ENCODE assay signal across 13 cellular contexts in the genomic region with DNA sequence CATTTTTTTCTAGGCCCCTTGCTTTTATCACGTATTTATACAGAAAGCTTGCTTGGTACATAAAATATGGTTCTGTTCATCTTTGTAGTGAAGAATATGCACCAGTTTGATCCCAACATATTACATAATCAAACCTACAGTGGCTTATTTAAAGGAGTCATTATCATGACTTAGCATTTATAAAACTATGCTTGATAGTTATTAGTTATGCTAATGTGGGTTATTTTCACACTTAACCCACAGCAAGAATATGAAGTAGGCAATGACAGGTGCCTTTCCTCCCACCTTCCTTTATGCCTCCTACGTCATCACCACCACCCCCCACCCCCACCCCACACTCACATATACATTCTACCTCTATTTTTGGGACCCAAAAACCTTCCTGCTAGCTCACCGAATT. TPM values are rescaled to one million over a fixed set of nuclear protein-coding genes. Genes with fewer than 3 reads are reported as not detected.
DNase-seq lines count a peak whose midpoint lies in the region; ATAC-seq and TF ChIP-seq lines count a peak whose summit lies in the region.
"Had no signal": no experiment of that assay in that cellular context is flagged by ENCODE, and none has a peak within 500 bp of the region (broad histone marks: within the 10 kb centered on the region; RNA-seq: fewer than 3 reads in every experiment).

No MANE protein-coding gene starts in this region.

- TF ChIP-seq CTCF in A673 (conservative IDR thresholded peaks at IDR 0.05; ENCODE audit: low read depth, low read length) (no peak), GM23338 (conservative IDR thresholded peaks at IDR 0.05; ENCODE audit: low read depth in 2 of 2) (no peak)

- H3K27me3 Mint-ChIP-seq in GM23338 (ENCODE audit: insufficient read depth, low read depth, poor library complexity) (peaks cover 4% of the 10 kb centered on the region), naive B cell (no peaks in the 10 kb centered on the region)
- H3K27me3 Mint-ChIP-seq in activated naive CD8-positive, alpha-beta T cell treated with anti-CD3 and anti-CD28 coated beads, Interleukin-2, amount 50 U/mL, for 24 hours = no peaks in the 10 kb centered on the region
- H3K27me3 Mint-ChIP-seq: type B pancreatic cell had no signal

- H3K4me1 Mint-ChIP-seq in GM23338 (peaks cover 32% of the 10 kb centered on the region), naive B cell (peaks cover 77 to 95% (median 84%) of the 10 kb centered on the region in 3 donors)
- peaks cover 90% of the 10 kb centered on the region for H3K4me1 Mint-ChIP-seq in activated naive CD8-positive, alpha-beta T cell treated with anti-CD3 and anti-CD28 coated beads, Interleukin-2, amount 50 U/mL, for 24 hours

- ATAC-seq in GM23338 (no peak), naive B cell (ENCODE audit: low read depth in 2 of 2) (no peak)
- no peak for ATAC-seq in activated naive CD8-positive, alpha-beta T cell treated with anti-CD3 and anti-CD28 coated beads, Interleukin-2, amount 50 U/mL, for 24 hours

- H3K36me3 ChIP-seq in A673 (ENCODE audit: insufficient read depth, low read length, poor library complexity, severe bottlenecking) (peaks cover 41% of the 10 kb centered on the region), GM23338 (ENCODE audit: insufficient read depth) (peaks cover 48% of the 10 kb centered on the region)

- H3K4me3 Mint-ChIP-seq in GM23338 (no peak overlapping the region), naive B cell (peak overlapping the region; percentile 5 to 91 (median 68))
- H3K4me3 Mint-ChIP-seq in activated naive CD8-positive, alpha-beta T cell treated with anti-CD3 and anti-CD28 coated beads, Interleukin-2, amount 50 U/mL, for 24 hours = peak overlapping the region; percentile 66
- H3K4me3 Mint-ChIP-seq: type B pancreatic cell had no signal

- peaks cover 22% of the 10 kb centered on the region for H4K20me1 ChIP-seq in GM23338 (replicated peaks; ENCODE audit: insufficient read depth)

- H3K4me1 ChIP-seq in A673 (ENCODE audit: insufficient read depth, low read length, poor library complexity, severe bottlenecking) (peaks cover 30% of the 10 kb centered on the region), GM23338 (ENCODE audit: insufficient read depth) (peaks cover 21% of the 10 kb centered on the region)

- H3K9me2 ChIP-seq in GM23338 (ENCODE audit: insufficient read depth) = no peaks in the 10 kb centered on the region

- H3K4me2 ChIP-seq in GM23338 = no peak overlapping the region

- H3K36me3 Mint-ChIP-seq in GM23338 (ENCODE audit: low read depth) = peaks cover 49% of the 10 kb centered on the region
- peaks cover 81% of the 10 kb centered on the region for H3K36me3 Mint-ChIP-seq in activated naive CD8-positive, alpha-beta T cell treated with anti-CD3 and anti-CD28 coated beads, Interleukin-2, amount 50 U/mL, for 24 hours (ENCODE audit: low read depth)
- peaks cover 11 to 25% of the 10 kb centered on the region in 2 donors for H3K36me3 Mint-ChIP-seq in naive B cell

- CTCF ChIA-PET in A673 (lab: Charles Lee) = interaction anchor here (1.4 kb wide), 1 partner anchor 278 kb away, joined by 10 read pairs; no protein-coding TSS in a partner anchor

- BruUV-seq in A673 (replicated peaks; lab: Mats Ljungman, UMichigan) = no TSS peak

- DNase-seq in A673 (ENCODE audit: low spot score) (no peak), GM23338 (ENCODE audit: low spot score) (no peak), naive B cell (no peak), NCI-H526 (lab: John Stamatoyannopoulos, UW) (no peak), AG08396 (ENCODE audit: low spot score) (no peak), DMS79 (lab: John Stamatoyannopoulos, UW) (no peak)
- DNase-seq in activated naive CD8-positive, alpha-beta T cell treated with anti-CD3 and anti-CD28 coated beads, Interleukin-2, amount 50 U/mL, for 24 hours = no peak
- no peak for DNase-seq in stimulated activated CD4-positive, alpha-beta T cell treated with anti-CD3 and anti-CD28 coated beads, Interleukin-2, amount 100 ng/mL, for 24 hours
- DNase-seq: Caco-2; mesendoderm; NCI-H1092 treated with DMSO at 0.1 percent for 48 hours; stimulated activated CD4-positive, alpha-beta T cell treated with anti-CD3 and anti-CD28 coated beads, Interleukin-15, amount 100 ng/mL, for 24 hours had no signal

- peak overlapping the region; percentile 66; the same call in 1 of the 2 replicates for H3K27ac Mint-ChIP-seq in GM23338
- H3K27ac Mint-ChIP-seq in activated naive CD8-positive, alpha-beta T cell treated with anti-CD3 and anti-CD28 coated beads, Interleukin-2, amount 50 U/mL, for 24 hours = peak overlapping the region; percentile 92
- H3K27ac Mint-ChIP-seq in naive B cell = peak overlapping the region; percentile 18 to 90 (median 72)
- H3K27ac Mint-ChIP-seq: type B pancreatic cell had no signal

- intact Hi-C loops in A673 (cut with micrococcal nuclease; ENCODE audit: unreplicated experiment) = no loop called here

- H2AFZ ChIP-seq in GM23338 = no peak overlapping the region

- no peaks in the 10 kb centered on the region for H3K9me3 Mint-ChIP-seq in GM23338
- H3K9me3 Mint-ChIP-seq in activated naive CD8-positive, alpha-beta T cell treated with anti-CD3 and anti-CD28 coated beads, Interleukin-2, amount 50 U/mL, for 24 hours = no peaks in the 10 kb centered on the region
- H3K9me3 Mint-ChIP-seq in naive B cell = no peaks in the 10 kb centered on the region
- H3K9me3 Mint-ChIP-seq: type B pancreatic cell had no signal

- peaks cover 50% of the 10 kb centered on the region for H3K79me2 ChIP-seq in GM23338 (replicated peaks; ENCODE audit: insufficient read depth)

- POLR2A ChIA-PET in A673 (lab: Charles Lee; ENCODE audit: low non-redundant PET) = no interaction called here

- no peaks in the 10 kb centered on the region for H3K9me3 ChIP-seq in A673 (ENCODE audit: low read depth, low read length, poor library complexity, severe bottlenecking)
- H3K9me3 ChIP-seq: Caco-2 had no signal

- H3K27me3 ChIP-seq in A673 (replicated peaks; ENCODE audit: insufficient read depth, low read depth, low read length, poor library complexity) = no peaks in the 10 kb centered on the region
- H3K27me3 ChIP-seq in GM23338 (ENCODE audit: insufficient read depth) = no peaks in the 10 kb centered on the region

- no peaks in the 10 kb centered on the region for H3F3A ChIP-seq in GM23338 (replicated peaks; ENCODE audit: low read depth)

- H3K27ac ChIP-seq in A673 (ENCODE audit: low read depth, low read length, poor library complexity, severe bottlenecking) (peak overlapping the region; percentile 82), GM23338 (ENCODE audit: low read depth) (peak overlapping the region; percentile 69; the same call in 1 of the 2 replicates)

- no peak overlapping the region for H3K4me3 ChIP-seq in A673 (ENCODE audit: low read depth, low read length, poor library complexity, severe bottlenecking)
- no peak overlapping the region for H3K4me3 ChIP-seq in GM23338

TF ChIP-seq in GM23338, 12 proteins besides CTCF, POLR2A, EP300 and RAD21 (continues in another document):
- TF ChIP-seq NANOG (IDR thresholded peaks at IDR 0.05; ENCODE audit: borderline replicate concordance) (no peak), CREB1 (CRISPR knock-in tag; IDR thresholded peaks at IDR 0.05; ENCODE audit: low read depth) (no peak)
- TF ChIP-seq, protein P1, sequence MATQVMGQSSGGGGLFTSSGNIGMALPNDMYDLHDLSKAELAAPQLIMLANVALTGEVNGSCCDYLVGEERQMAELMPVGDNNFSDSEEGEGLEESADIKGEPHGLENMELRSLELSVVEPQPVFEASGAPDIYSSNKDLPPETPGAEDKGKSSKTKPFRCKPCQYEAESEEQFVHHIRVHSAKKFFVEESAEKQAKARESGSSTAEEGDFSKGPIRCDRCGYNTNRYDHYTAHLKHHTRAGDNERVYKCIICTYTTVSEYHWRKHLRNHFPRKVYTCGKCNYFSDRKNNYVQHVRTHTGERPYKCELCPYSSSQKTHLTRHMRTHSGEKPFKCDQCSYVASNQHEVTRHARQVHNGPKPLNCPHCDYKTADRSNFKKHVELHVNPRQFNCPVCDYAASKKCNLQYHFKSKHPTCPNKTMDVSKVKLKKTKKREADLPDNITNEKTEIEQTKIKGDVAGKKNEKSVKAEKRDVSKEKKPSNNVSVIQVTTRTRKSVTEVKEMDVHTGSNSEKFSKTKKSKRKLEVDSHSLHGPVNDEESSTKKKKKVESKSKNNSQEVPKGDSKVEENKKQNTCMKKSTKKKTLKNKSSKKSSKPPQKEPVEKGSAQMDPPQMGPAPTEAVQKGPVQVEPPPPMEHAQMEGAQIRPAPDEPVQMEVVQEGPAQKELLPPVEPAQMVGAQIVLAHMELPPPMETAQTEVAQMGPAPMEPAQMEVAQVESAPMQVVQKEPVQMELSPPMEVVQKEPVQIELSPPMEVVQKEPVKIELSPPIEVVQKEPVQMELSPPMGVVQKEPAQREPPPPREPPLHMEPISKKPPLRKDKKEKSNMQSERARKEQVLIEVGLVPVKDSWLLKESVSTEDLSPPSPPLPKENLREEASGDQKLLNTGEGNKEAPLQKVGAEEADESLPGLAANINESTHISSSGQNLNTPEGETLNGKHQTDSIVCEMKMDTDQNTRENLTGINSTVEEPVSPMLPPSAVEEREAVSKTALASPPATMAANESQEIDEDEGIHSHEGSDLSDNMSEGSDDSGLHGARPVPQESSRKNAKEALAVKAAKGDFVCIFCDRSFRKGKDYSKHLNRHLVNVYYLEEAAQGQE (IDR thresholded peaks at IDR 0.05; ENCODE audit: unreplicated experiment) = no peak

RNA-seq across cellular contexts. Expression of a gene that starts 19.8 kb away (rescaled TPM):
- 266 and 285 TPM in 2 replicates for total RNA-seq in A673 (2021)
- total RNA-seq in GM23338 (2014; rRNA removed; shearing (Covaris generic)) = 222 and 254 TPM in 2 replicates
- polyA plus RNA-seq in GM23338 (2016; fragmentation: Nextera tagmentation; extraction: Ambion mirVana) = 109 and 133 TPM in 2 replicates
- 100 to 1,000 TPM; 550 to 750 (median 592) TPM for polyA plus RNA-seq in naive B cell (ENCODE audit: low read depth in 6 of 6)

RNA-seq across cellular contexts. Expression of a gene that starts 36.7 kb away (rescaled TPM):
- 65.7 and 76.3 TPM in 2 replicates for total RNA-seq in A673 (2021)
- 202 and 234 TPM in 2 replicates for total RNA-seq in GM23338 (2014; rRNA removed; shearing (Covaris generic))
- 59.4 and 67.4 TPM in 2 replicates for polyA plus RNA-seq in GM23338 (2016; fragmentation: Nextera tagmentation; extraction: Ambion mirVana)
- polyA plus RNA-seq in naive B cell (ENCODE audit: low read depth in 6 of 6) = 100 to 1,000 TPM; 110 to 213 (median 133) TPM
